In the genomic region with DNA sequence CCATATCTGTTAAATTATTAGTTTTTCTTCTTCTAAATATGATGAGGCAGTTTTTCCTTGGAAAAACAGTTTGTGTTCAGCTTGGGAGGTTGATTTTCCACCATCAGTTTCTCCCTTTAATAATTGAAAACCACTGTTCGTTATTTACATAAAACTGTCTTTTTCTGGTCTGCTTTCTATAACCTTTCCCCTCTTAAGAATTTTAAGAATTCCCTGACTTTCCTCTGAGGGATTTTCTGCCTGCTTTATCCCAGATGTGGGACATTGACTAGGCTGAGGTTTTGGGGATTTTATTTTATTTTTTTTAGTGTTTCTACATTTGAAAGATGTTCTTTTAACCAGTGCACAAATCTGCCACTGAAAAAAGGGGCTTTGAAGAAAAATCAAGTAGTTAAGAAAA, we compare ENCODE assay signal across 13 cellular contexts. TPM values are rescaled to one million over a fixed set of nuclear protein-coding genes. Genes with fewer than 3 reads are reported as not detected.
DNase-seq lines count a peak whose midpoint lies in the region; ATAC-seq and TF ChIP-seq lines count a peak whose summit lies in the region.
"Had no signal": no experiment of that assay in that cellular context is flagged by ENCODE, and none has a peak within 500 bp of the region (broad histone marks: within the 10 kb centered on the region; RNA-seq: fewer than 3 reads in every experiment).

No MANE protein-coding gene starts in this region.

- H3K4me1 Mint-ChIP-seq in nephron, result peaks cover 44% of the 10 kb centered on the region

- H3K9me3 Mint-ChIP-seq in nephron, result no peaks in the 10 kb centered on the region
- H3K9me3 Mint-ChIP-seq: activated CD4-positive, alpha-beta T cell treated with anti-CD3 and anti-CD28 coated beads, Interleukin-2, amount 10 ng/mL, durations not matched to agents 24 days and 14 days; central memory CD8-positive, alpha-beta T cell had no signal

- DNase-seq in LHCN-M2 (ENCODE audit: low read depth) (peak; percentile 32), dedifferentiated amniotic fluid mesenchymal stem cell (ENCODE audit: extremely low spot score) (peak; percentile 65), NCI-H82 (lab: John Stamatoyannopoulos, UW) (no peak), pons (ENCODE audit: low spot score) (no peak)
- no peak for DNase-seq in activated naive CD4-positive, alpha-beta T cell treated with Interleukin-2 at 50 U/mL for 16 hours
- DNase-seq: activated CD4-positive, alpha-beta T cell treated with anti-CD3 and anti-CD28 coated beads, Interleukin-2, amount 10 ng/mL, durations not matched to agents 24 days and 14 days; NCI-H1417 treated with DMSO at 0.1 percent for 48 hours; NCI-H748 treated with DMSO at 0.1 percent for 48 hours had no signal

- ATAC-seq in GM21723 (IDR thresholded peaks at IDR 0.05; ENCODE audit: unreplicated experiment), result no peak

- H3K4me3 ChIP-seq in ACC112 (ENCODE audit: low read depth, low read length), result peak overlapping the region; percentile 48
- H3K4me3 ChIP-seq: ovary had no signal

- H3K4me1 ChIP-seq in ACC112 (ENCODE audit: control insufficient read depth, insufficient read depth, low read length, unreplicated experiment), result peaks cover 50% of the 10 kb centered on the region

- H3K36me3 Mint-ChIP-seq in nephron (ENCODE audit: low read depth), result peaks cover 15% of the 10 kb centered on the region

- no peak for TF ChIP-seq CTCF in nephron (IDR thresholded peaks at IDR 0.05; ENCODE audit: unreplicated experiment in 3 of 3)

- peaks cover 52% of the 10 kb centered on the region for H3K79me2 ChIP-seq in ACC112 (ENCODE audit: control insufficient read depth, insufficient read depth, low read length, unreplicated experiment)

- H3K27ac Mint-ChIP-seq in nephron, result peak overlapping the region; percentile 82 to 90 (median 89)
- H3K27ac Mint-ChIP-seq: activated CD4-positive, alpha-beta T cell treated with anti-CD3 and anti-CD28 coated beads, Interleukin-2, amount 10 ng/mL, durations not matched to agents 24 days and 14 days had no signal

- peaks cover 3% of the 10 kb centered on the region for H3K27me3 Mint-ChIP-seq in nephron (ENCODE audit: low read depth)
- H3K27me3 Mint-ChIP-seq: central memory CD8-positive, alpha-beta T cell had no signal

- peaks cover 7% of the 10 kb centered on the region; the same call in 1 of the 2 replicates for H3K36me3 ChIP-seq in ACC112 (ENCODE audit: insufficient read depth, low read length)
- H3K36me3 ChIP-seq: ovary had no signal

- no peak overlapping the region for H3K4me3 Mint-ChIP-seq in nephron
- H3K4me3 Mint-ChIP-seq: activated CD4-positive, alpha-beta T cell treated with anti-CD3 and anti-CD28 coated beads, Interleukin-2, amount 10 ng/mL, durations not matched to agents 24 days and 14 days; central memory CD8-positive, alpha-beta T cell had no signal

- no peak overlapping the region for H2AFZ ChIP-seq in ACC112 (ENCODE audit: low read length, unreplicated experiment)

- H3K27me3 ChIP-seq in ACC112 (ENCODE audit: insufficient read depth, low read length), result no peaks in the 10 kb centered on the region
- H3K27me3 ChIP-seq: ovary had no signal

- peak overlapping the region; percentile 80 for H3K27ac ChIP-seq in ACC112 (ENCODE audit: low read depth, low read length)

RNA-seq across cellular contexts. Expression of a gene that starts 27.2 kb away (rescaled TPM):
- total RNA-seq in LHCN-M2 (2014; rRNA removed), result 28.4 and 31.7 TPM in 2 replicates
- 23.3 TPM for polyA plus RNA-seq in LHCN-M2 (2012)

Comparison
In these comparisons a context has a peak if more than half of its experiments do, and no peak if none do; other contexts are left out.
1. DNase-seq: peak in LHCN-M2 (single experiment) and dedifferentiated amniotic fluid mesenchymal stem cell (single experiment); none in NCI-H82 (single experiment), activated naive CD4-positive, alpha-beta T cell treated with Interleukin-2 at 50 U/mL for 16 hours (single experiment) and pons (single experiment).